15 cellular contexts compared by ENCODE assay signal in genomic region chr18:64244571-64244970, GRCh38.
DNase-seq lines count a peak whose midpoint lies in the region; ATAC-seq and TF ChIP-seq lines count a peak whose summit lies in the region.
"Had no signal": no experiment of that assay in that cellular context is flagged by ENCODE, and none has a peak within 500 bp of the region (broad histone marks: within the 10 kb centered on the region; RNA-seq: fewer than 3 reads in every experiment).

No MANE protein-coding gene starts in this region.

- peak overlapping the region; percentile 75; the same call in 1 of the 2 replicates for H2AFZ ChIP-seq in GM23338

- no peaks in the 10 kb centered on the region for H3F3A ChIP-seq in GM23338 (replicated peaks; ENCODE audit: low read depth)

- H3K9me2 ChIP-seq in GM23338 (ENCODE audit: insufficient read depth): peaks cover 6% of the 10 kb centered on the region; the same call in 1 of the 2 replicates

- H3K4me2 ChIP-seq in GM23338: no peak overlapping the region

- no peaks in the 10 kb centered on the region for H3K27me3 Mint-ChIP-seq in GM23338 (ENCODE audit: insufficient read depth, low read depth, poor library complexity)
- no peaks in the 10 kb centered on the region for H3K27me3 Mint-ChIP-seq in T-helper 17 cell
- H3K27me3 Mint-ChIP-seq: activated CD8-positive, alpha-beta memory T cell treated with anti-CD3 and anti-CD28 coated beads, Interleukin-2, amount 10 ng/mL, durations not matched to agents 7 days and 5 days; effector memory CD8-positive, alpha-beta T cell; natural killer cell treated with Interleukin-12 subunit alpha and Interleukin-12 subunit beta and Interleukin-15 and Interleukin-18, amount 100 ng/mL, for 72 hours had no signal

- H3K4me1 ChIP-seq in GM23338 (ENCODE audit: insufficient read depth): no peaks in the 10 kb centered on the region

- H3K27me3 ChIP-seq in GM23338 (ENCODE audit: insufficient read depth): no peaks in the 10 kb centered on the region

- H3K36me3 ChIP-seq in GM23338 (ENCODE audit: insufficient read depth): no peaks in the 10 kb centered on the region

- H3K9me3 Mint-ChIP-seq in GM23338: no peaks in the 10 kb centered on the region

- peak; percentile 18 for DNase-seq in COLO829 (ENCODE audit: low spot score)
- peak; percentile 35 for DNase-seq in GM23338 (ENCODE audit: low spot score)
- DNase-seq in SK-MEL-5 (ENCODE audit: low read depth, low spot score): peak; percentile 40
- peak; percentile 44 for DNase-seq in left kidney (ENCODE audit: low read depth, low spot score)
- no peak for DNase-seq in activated CD4-positive, CD25-positive, alpha-beta regulatory T cell (lab: John Stamatoyannopoulos, UW)
- no peak for DNase-seq in T-helper 17 cell
- DNase-seq in NCI-H2196 (lab: John Stamatoyannopoulos, UW; ENCODE audit: unreplicated experiment): no peak
- DNase-seq: activated CD8-positive, alpha-beta memory T cell treated with anti-CD3 and anti-CD28 coated beads, Interleukin-2, amount 10 ng/mL, durations not matched to agents 7 days and 5 days; amygdala; effector memory CD8-positive, alpha-beta T cell; NCI-H2227 treated with DMSO at 0.1 percent for 48 hours; stimulated activated CD4-positive, alpha-beta T cell treated with anti-CD3 and anti-CD28 coated beads, Interleukin-12 subunit alpha, Interleukin-12 subunit beta, amount 100 ng/mL, for 4 hours; T-helper 2 cell had no signal

- H3K79me2 ChIP-seq in GM23338 (replicated peaks; ENCODE audit: insufficient read depth): no peaks in the 10 kb centered on the region

- H3K9me3 ChIP-seq in T-helper 17 cell (ENCODE audit: control insufficient read depth, low read length, poor library complexity, severe bottlenecking): no peaks in the 10 kb centered on the region

- in situ Hi-C loops in SK-MEL-5 (cut with HindIII; ENCODE audit: low pct_unique_long_range_greater_than_20kb, low sequenced_read_pairs): no loop called here

- TF ChIP-seq CTCF in GM23338 (conservative IDR thresholded peaks at IDR 0.05; ENCODE audit: low read depth in 2 of 2): peak; percentile 44 to 76

- peaks cover 14% of the 10 kb centered on the region; the same call in 2 of the 3 replicates for H3K4me1 Mint-ChIP-seq in GM23338
- no peaks in the 10 kb centered on the region for H3K4me1 Mint-ChIP-seq in T-helper 17 cell
- H3K4me1 Mint-ChIP-seq: activated CD8-positive, alpha-beta memory T cell treated with anti-CD3 and anti-CD28 coated beads, Interleukin-2, amount 10 ng/mL, durations not matched to agents 7 days and 5 days had no signal

- peak; percentile 72 for ATAC-seq in GM23338
- no peak for ATAC-seq in T-helper 17 cell
- ATAC-seq in activated CD4-positive, CD25-positive, alpha-beta regulatory T cell treated with anti-CD3 and anti-CD28 coated beads, Interleukin-2, amount 50 U/mL, for 24 hours: no peak
- ATAC-seq: activated CD8-positive, alpha-beta memory T cell treated with anti-CD3 and anti-CD28 coated beads, Interleukin-2, amount 10 ng/mL, durations not matched to agents 7 days and 5 days; effector memory CD8-positive, alpha-beta T cell; natural killer cell treated with Interleukin-12 subunit alpha and Interleukin-12 subunit beta and Interleukin-15 and Interleukin-18, amount 100 ng/mL, for 72 hours had no signal

- H3K4me3 Mint-ChIP-seq in GM23338: no peak overlapping the region
- H3K4me3 Mint-ChIP-seq in T-helper 17 cell: no peak overlapping the region
- H3K4me3 Mint-ChIP-seq: activated CD8-positive, alpha-beta memory T cell treated with anti-CD3 and anti-CD28 coated beads, Interleukin-2, amount 10 ng/mL, durations not matched to agents 7 days and 5 days; effector memory CD8-positive, alpha-beta T cell; natural killer cell treated with Interleukin-12 subunit alpha and Interleukin-12 subunit beta and Interleukin-15 and Interleukin-18, amount 100 ng/mL, for 72 hours had no signal

- no peak overlapping the region for H3K27ac Mint-ChIP-seq in GM23338
- no peak overlapping the region for H3K27ac Mint-ChIP-seq in T-helper 17 cell
- H3K27ac Mint-ChIP-seq: activated CD8-positive, alpha-beta memory T cell treated with anti-CD3 and anti-CD28 coated beads, Interleukin-2, amount 10 ng/mL, durations not matched to agents 7 days and 5 days; effector memory CD8-positive, alpha-beta T cell; natural killer cell treated with Interleukin-12 subunit alpha and Interleukin-12 subunit beta and Interleukin-15 and Interleukin-18, amount 100 ng/mL, for 72 hours had no signal

- no peak overlapping the region for H3K4me3 ChIP-seq in GM23338

- no peaks in the 10 kb centered on the region for H4K20me1 ChIP-seq in GM23338 (replicated peaks; ENCODE audit: insufficient read depth)

- no peaks in the 10 kb centered on the region; the same call in 2 of the 3 replicates for H3K36me3 Mint-ChIP-seq in GM23338 (ENCODE audit: low read depth)
- no peaks in the 10 kb centered on the region for H3K36me3 Mint-ChIP-seq in T-helper 17 cell (ENCODE audit: low read depth)
- H3K36me3 Mint-ChIP-seq: activated CD8-positive, alpha-beta memory T cell treated with anti-CD3 and anti-CD28 coated beads, Interleukin-2, amount 10 ng/mL, durations not matched to agents 7 days and 5 days; natural killer cell treated with Interleukin-12 subunit alpha and Interleukin-12 subunit beta and Interleukin-15 and Interleukin-18, amount 100 ng/mL, for 72 hours had no signal

- H3K27ac ChIP-seq in GM23338 (ENCODE audit: low read depth): no peak overlapping the region

TF ChIP-seq in GM23338, 12 proteins besides CTCF, POLR2A, EP300 and RAD21 (continues in another document):
- TF ChIP-seq, protein P1, sequence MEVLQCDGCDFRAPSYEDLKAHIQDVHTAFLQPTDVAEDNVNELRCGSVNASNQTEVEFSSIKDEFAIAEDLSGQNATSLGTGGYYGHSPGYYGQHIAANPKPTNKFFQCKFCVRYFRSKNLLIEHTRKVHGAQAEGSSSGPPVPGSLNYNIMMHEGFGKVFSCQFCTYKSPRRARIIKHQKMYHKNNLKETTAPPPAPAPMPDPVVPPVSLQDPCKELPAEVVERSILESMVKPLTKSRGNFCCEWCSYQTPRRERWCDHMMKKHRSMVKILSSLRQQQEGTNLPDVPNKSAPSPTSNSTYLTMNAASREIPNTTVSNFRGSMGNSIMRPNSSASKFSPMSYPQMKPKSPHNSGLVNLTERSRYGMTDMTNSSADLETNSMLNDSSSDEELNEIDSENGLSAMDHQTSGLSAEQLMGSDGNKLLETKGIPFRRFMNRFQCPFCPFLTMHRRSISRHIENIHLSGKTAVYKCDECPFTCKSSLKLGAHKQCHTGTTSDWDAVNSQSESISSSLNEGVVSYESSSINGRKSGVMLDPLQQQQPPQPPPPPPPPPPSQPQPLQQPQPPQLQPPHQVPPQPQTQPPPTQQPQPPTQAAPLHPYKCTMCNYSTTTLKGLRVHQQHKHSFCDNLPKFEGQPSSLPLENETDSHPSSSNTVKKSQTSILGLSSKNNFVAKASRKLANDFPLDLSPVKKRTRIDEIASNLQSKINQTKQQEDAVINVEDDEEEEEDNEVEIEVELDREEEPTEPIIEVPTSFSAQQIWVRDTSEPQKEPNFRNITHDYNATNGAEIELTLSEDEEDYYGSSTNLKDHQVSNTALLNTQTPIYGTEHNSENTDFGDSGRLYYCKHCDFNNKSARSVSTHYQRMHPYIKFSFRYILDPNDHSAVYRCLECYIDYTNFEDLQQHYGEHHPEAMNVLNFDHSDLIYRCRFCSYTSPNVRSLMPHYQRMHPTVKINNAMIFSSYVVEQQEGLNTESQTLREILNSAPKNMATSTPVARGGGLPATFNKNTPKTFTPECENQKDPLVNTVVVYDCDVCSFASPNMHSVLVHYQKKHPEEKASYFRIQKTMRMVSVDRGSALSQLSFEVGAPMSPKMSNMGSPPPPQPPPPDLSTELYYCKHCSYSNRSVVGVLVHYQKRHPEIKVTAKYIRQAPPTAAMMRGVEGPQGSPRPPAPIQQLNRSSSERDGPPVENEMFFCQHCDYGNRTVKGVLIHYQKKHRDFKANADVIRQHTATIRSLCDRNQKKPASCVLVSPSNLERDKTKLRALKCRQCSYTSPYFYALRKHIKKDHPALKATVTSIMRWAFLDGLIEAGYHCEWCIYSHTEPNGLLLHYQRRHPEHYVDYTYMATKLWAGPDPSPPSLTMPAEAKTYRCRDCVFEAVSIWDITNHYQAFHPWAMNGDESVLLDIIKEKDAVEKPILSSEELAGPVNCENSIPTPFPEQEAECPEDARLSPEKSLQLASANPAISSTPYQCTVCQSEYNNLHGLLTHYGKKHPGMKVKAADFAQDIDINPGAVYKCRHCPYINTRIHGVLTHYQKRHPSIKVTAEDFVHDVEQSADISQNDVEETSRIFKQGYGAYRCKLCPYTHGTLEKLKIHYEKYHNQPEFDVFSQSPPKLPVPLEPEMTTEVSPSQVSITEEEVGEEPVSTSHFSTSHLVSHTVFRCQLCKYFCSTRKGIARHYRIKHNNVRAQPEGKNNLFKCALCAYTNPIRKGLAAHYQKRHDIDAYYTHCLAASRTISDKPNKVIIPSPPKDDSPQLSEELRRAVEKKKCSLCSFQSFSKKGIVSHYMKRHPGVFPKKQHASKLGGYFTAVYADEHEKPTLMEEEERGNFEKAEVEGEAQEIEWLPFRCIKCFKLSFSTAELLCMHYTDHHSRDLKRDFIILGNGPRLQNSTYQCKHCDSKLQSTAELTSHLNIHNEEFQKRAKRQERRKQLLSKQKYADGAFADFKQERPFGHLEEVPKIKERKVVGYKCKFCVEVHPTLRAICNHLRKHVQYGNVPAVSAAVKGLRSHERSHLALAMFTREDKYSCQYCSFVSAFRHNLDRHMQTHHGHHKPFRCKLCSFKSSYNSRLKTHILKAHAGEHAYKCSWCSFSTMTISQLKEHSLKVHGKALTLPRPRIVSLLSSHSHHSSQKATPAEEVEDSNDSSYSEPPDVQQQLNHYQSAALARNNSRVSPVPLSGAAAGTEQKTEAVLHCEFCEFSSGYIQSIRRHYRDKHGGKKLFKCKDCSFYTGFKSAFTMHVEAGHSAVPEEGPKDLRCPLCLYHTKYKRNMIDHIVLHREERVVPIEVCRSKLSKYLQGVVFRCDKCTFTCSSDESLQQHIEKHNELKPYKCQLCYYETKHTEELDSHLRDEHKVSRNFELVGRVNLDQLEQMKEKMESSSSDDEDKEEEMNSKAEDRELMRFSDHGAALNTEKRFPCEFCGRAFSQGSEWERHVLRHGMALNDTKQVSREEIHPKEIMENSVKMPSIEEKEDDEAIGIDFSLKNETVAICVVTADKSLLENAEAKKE (CRISPR knock-in tag; IDR thresholded peaks at IDR 0.05): 0 out of 2 replicates have a peak, but pooled peaks have one; percentile 5

Comparison
In these comparisons a context has a peak if more than half of its experiments do, and no peak if none do; other contexts are left out.
1. DNase-seq: peak in COLO829 (single experiment), GM23338 (single experiment), SK-MEL-5 (single experiment) and left kidney (single experiment); none in activated CD4-positive, CD25-positive, alpha-beta regulatory T cell (0 of 4), T-helper 17 cell (0 of 3) and NCI-H2196 (single experiment).